ENCODE assay signal across 28 cellular contexts in genomic region chr3:14482271-14482721, GRCh38. TPM values are rescaled to one million over a fixed set of nuclear protein-coding genes. Genes with fewer than 3 reads are reported as not detected.
DNase-seq lines count a peak whose midpoint lies in the region; ATAC-seq and FAIRE-seq lines count a peak whose summit lies in the region.
"Had no signal": no experiment of that assay in that cellular context is flagged by ENCODE, and none has a peak within 500 bp of the region (broad histone marks: within the 10 kb centered on the region; RNA-seq: fewer than 3 reads in every experiment).

No MANE protein-coding gene starts in this region.

- peaks cover 90% of the 10 kb centered on the region for H3K36me3 Mint-ChIP-seq in stimulated activated effector memory CD8-positive, alpha-beta T cell treated with anti-CD3 and anti-CD28 coated beads, Interleukin-12 subunit alpha, Interleukin-12 subunit beta, amount 100 ng/mL, for 72 hours

- peak overlapping the region; percentile 33 for H3K27ac Mint-ChIP-seq in stimulated activated effector memory CD8-positive, alpha-beta T cell treated with anti-CD3 and anti-CD28 coated beads, Interleukin-12 subunit alpha, Interleukin-12 subunit beta, amount 100 ng/mL, for 72 hours
- H3K27ac Mint-ChIP-seq: activated T-cell treated with anti-CD3 and anti-CD28 coated beads, Interleukin-2, amount 50 U/mL, for 72 hours had no signal

- no peak overlapping the region for H3K4me3 ChIP-seq in MG63
- H3K4me3 ChIP-seq: ascending aorta, hepatocyte, transverse colon had no signal

- no peaks in the 10 kb centered on the region for H3K27me3 ChIP-seq in MG63
- H3K27me3 ChIP-seq: ascending aorta, hepatocyte, transverse colon had no signal

- no peaks in the 10 kb centered on the region for H3K9me3 ChIP-seq in MG63
- H3K9me3 ChIP-seq: ascending aorta, transverse colon had no signal

- H3K36me3 ChIP-seq in MG63 = no peaks in the 10 kb centered on the region

- peak; percentile 39 for FAIRE-seq in endometrium (lab: Jason Lieb, UNC)
- FAIRE-seq: colon, GM12892 had no signal

- H3K4me1 Mint-ChIP-seq in stimulated activated effector memory CD8-positive, alpha-beta T cell treated with anti-CD3 and anti-CD28 coated beads, Interleukin-12 subunit alpha, Interleukin-12 subunit beta, amount 100 ng/mL, for 72 hours = peaks cover 13% of the 10 kb centered on the region

- H3K4me3 Mint-ChIP-seq in stimulated activated effector memory CD8-positive, alpha-beta T cell treated with anti-CD3 and anti-CD28 coated beads, Interleukin-12 subunit alpha, Interleukin-12 subunit beta, amount 100 ng/mL, for 72 hours = no peak overlapping the region
- H3K4me3 Mint-ChIP-seq: activated T-cell treated with anti-CD3 and anti-CD28 coated beads, Interleukin-2, amount 50 U/mL, for 72 hours; CD8-positive, alpha-beta T cell; naive B cell had no signal

- H3K9me3 Mint-ChIP-seq in stimulated activated effector memory CD8-positive, alpha-beta T cell treated with anti-CD3 and anti-CD28 coated beads, Interleukin-12 subunit alpha, Interleukin-12 subunit beta, amount 100 ng/mL, for 72 hours = no peaks in the 10 kb centered on the region
- H3K9me3 Mint-ChIP-seq: activated T-cell treated with anti-CD3 and anti-CD28 coated beads, Interleukin-2, amount 50 U/mL, for 72 hours; CD8-positive, alpha-beta T cell; naive B cell had no signal

- peak; percentile 8 for DNase-seq in MG63
- no peak for DNase-seq in left lobe of liver (ENCODE audit: low spot score)
- DNase-seq in stimulated activated effector memory CD8-positive, alpha-beta T cell treated with anti-CD3 and anti-CD28 coated beads, Interleukin-12 subunit alpha, Interleukin-12 subunit beta, amount 100 ng/mL, for 72 hours (ENCODE audit: low spot score in 2 of 2) = no peak
- DNase-seq in cerebellar nuclear complex (lab: John Stamatoyannopoulos, UW) = no peak
- no peak for DNase-seq in DMS53 treated with DMSO at 0.1 percent for 48 hours (lab: John Stamatoyannopoulos, UW; ENCODE audit: unreplicated experiment)
- DNase-seq: activated CD8-positive, alpha-beta memory T cell treated with anti-CD3 and anti-CD28 coated beads for 24 hours; activated naive CD4-positive, alpha-beta T cell treated with anti-CD3 and anti-CD28 coated beads, Interleukin-2, amount 50 U/mL, for 16 hours; activated T-cell treated with anti-CD3 and anti-CD28 coated beads, Interleukin-2, amount 50 U/mL, for 72 hours; CD8-positive, alpha-beta T cell; DMS53; H7; Karpas-422; mesenchymal stem cell; naive B cell; NCI-H1105 treated with DMSO at 0.1 percent for 48 hours; NCI-H2081 treated with DMSO at 0.1 percent for 48 hours; NCI-H510A; NK-92 treated with Interleukin-12 subunit alpha and Interleukin-12 subunit beta, amount 100 ng/mL, for 24 hours; stimulated activated CD4-positive, alpha-beta T cell treated with anti-CD3 and anti-CD28 coated beads, Interleukin-2, amount 100 ng/mL, for 48 hours; stimulated activated naive CD8-positive, alpha-beta T cell treated with anti-CD3 and anti-CD28 coated beads, Interleukin-15, Interleukin-2, amounts not matched to agents 100 U/mL and 50 U/mL, for 24 hours; transverse colon had no signal

- ATAC-seq in left lobe of liver (peak; percentile 58), HG02678 (IDR thresholded peaks at IDR 0.05; ENCODE audit: unreplicated experiment) (no peak)
- no peak for ATAC-seq in stimulated activated effector memory CD8-positive, alpha-beta T cell treated with anti-CD3 and anti-CD28 coated beads, Interleukin-12 subunit alpha, Interleukin-12 subunit beta, amount 100 ng/mL, for 72 hours
- ATAC-seq: activated T-cell treated with anti-CD3 and anti-CD28 coated beads, Interleukin-2, amount 50 U/mL, for 72 hours; CD8-positive, alpha-beta T cell; stimulated activated naive CD8-positive, alpha-beta T cell treated with anti-CD3 and anti-CD28 coated beads, Interleukin-15, Interleukin-2, amounts not matched to agents 100 U/mL and 50 U/mL, for 24 hours had no signal

RNA-seq across cellular contexts. Expression of gene GRIP2, which starts 57.8 kb away (rescaled TPM):
- not detected in 2 replicates for total RNA-seq in MG63 (2014; rRNA removed; shearing (Covaris generic); ENCODE audit: low replicate concordance)
- 0.40 TPM for total RNA-seq in left lobe of liver
- total RNA-seq: CD8-positive, alpha-beta T cell; HT-29 had no signal
